ENCODE assay signal across 1 cellular context in the genomic region with DNA sequence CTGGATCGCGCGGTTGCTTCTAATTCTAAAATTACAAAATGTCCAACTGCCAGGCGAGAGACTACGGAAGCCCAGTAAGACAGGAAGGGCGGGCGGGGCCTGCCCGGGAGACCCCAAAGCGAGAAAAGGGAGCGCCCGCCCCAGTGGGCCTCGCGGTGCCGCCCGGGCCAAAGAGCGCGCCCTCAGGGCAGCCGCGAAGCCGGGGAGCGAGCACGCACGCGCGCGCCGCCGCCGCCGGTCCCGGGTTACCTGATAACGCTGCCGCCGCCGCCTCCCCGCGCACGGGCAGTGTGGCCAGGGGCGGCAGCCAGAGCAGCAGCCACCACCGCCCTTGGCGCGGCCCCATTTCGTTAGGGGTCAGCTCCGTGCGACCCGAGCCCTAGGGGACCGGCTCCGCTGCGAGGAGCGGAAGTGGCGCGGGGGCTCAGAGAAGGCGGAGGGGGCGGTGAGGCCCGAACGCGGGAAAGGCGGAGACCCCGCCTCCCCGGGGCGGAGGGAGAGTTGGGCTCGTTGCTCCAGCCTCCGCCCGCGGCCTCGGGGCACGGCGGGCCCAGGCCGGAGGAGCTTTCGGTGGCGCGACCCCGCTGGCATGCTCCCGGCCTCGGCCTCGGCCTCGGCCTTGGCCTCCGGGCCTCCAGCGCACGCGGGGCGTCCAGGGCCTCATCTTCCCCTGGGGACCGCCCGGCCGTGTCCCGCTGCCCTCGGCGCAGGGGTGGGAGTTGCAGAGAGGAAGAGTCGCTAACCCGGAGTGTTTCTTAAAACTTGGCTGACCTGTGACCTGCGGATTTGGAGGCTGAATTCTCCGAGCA.
TF ChIP-seq lines count a peak whose summit lies in the region.

A gene with protein sequence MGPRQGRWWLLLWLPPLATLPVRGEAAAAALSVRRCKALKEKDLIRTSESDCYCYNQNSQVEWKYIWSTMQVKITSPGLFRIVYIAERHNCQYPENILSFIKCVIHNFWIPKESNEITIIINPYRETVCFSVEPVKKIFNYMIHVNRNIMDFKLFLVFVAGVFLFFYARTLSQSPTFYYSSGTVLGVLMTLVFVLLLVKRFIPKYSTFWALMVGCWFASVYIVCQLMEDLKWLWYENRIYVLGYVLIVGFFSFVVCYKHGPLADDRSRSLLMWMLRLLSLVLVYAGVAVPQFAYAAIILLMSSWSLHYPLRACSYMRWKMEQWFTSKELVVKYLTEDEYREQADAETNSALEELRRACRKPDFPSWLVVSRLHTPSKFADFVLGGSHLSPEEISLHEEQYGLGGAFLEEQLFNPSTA (minus strand): TSS at position 413 of the 809 bp plus-strand sequence. CDS start 67 bp downstream, at position 346.

TF ChIP-seq in GM12878, 131 proteins besides CTCF, POLR2A, EP300 and RAD21 (continues in another document):
- no peak for TF ChIP-seq E2F8 (IDR thresholded peaks at IDR 0.05; ENCODE audit: low read depth, partially characterized antibody)
- peak; percentile 59 for TF ChIP-seq E2F4 (IDR thresholded peaks at IDR 0.05; ENCODE audit: low read depth, low read length)
- TF ChIP-seq ZNF217 (IDR thresholded peaks at IDR 0.05) = peak; percentile 80; the same call in 1 of the 2 replicates
- TF ChIP-seq ZBED1 (IDR thresholded peaks at IDR 0.05; ENCODE audit: borderline replicate concordance) = 0 out of 2 replicates have a peak, but pooled peaks have one; percentile 43
- TF ChIP-seq, protein P1, sequence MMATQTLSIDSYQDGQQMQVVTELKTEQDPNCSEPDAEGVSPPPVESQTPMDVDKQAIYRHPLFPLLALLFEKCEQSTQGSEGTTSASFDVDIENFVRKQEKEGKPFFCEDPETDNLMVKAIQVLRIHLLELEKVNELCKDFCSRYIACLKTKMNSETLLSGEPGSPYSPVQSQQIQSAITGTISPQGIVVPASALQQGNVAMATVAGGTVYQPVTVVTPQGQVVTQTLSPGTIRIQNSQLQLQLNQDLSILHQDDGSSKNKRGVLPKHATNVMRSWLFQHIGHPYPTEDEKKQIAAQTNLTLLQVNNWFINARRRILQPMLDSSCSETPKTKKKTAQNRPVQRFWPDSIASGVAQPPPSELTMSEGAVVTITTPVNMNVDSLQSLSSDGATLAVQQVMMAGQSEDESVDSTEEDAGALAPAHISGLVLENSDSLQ (IDR thresholded peaks at IDR 0.05) = no peak
- no peak for TF ChIP-seq NRF1 (conservative IDR thresholded peaks at IDR 0.05; ENCODE audit: low read depth, low read length)
- peak; percentile 68; the same call in 1 of the 2 replicates for TF ChIP-seq POLR2AphosphoS2 (IDR thresholded peaks at IDR 0.05; ENCODE audit: low read depth, low read length)
- TF ChIP-seq SP1 (IDR thresholded peaks at IDR 0.05; ENCODE audit: low read depth, low read length) = no peak
- no peak for TF ChIP-seq TBL1XR1 (IDR thresholded peaks at IDR 0.05; ENCODE audit: low read depth, low read length)
- no peak for TF ChIP-seq SREBF2 (IDR thresholded peaks at IDR 0.05; ENCODE audit: low read length)
- TF ChIP-seq NR2F1 (conservative IDR thresholded peaks at IDR 0.05) = peak; percentile 99
- TF ChIP-seq MEF2A (IDR thresholded peaks at IDR 0.05; ENCODE audit: insufficient read depth, low read depth, low read length) = 0 out of 2 replicates have a peak, but pooled peaks have one; percentile 9
- TF ChIP-seq, protein P2, sequence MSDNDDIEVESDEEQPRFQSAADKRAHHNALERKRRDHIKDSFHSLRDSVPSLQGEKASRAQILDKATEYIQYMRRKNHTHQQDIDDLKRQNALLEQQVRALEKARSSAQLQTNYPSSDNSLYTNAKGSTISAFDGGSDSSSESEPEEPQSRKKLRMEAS (IDR thresholded peaks at IDR 0.05; ENCODE audit: low read depth, low read length) = 0 out of 2 replicates have a peak, but pooled peaks have one; percentile 61
- no peak for TF ChIP-seq KLF5 (IDR thresholded peaks at IDR 0.05; ENCODE audit: partially characterized antibody)
- no peak for TF ChIP-seq NR2C2 (IDR thresholded peaks at IDR 0.05; ENCODE audit: borderline replicate concordance, control insufficient read depth, insufficient read length, low read depth)
- peak; percentile 60; the same call in 1 of the 2 replicates for TF ChIP-seq TCF12 (IDR thresholded peaks at IDR 0.05; ENCODE audit: low read depth, low read length)
- TF ChIP-seq RAD51 (IDR thresholded peaks at IDR 0.05) = no peak
- TF ChIP-seq CREB1 (IDR thresholded peaks at IDR 0.05; ENCODE audit: low read depth) = no peak; the same call in 1 of the 2 replicates
- TF ChIP-seq SMAD5 (IDR thresholded peaks at IDR 0.05; ENCODE audit: low read depth) = peak; percentile 80; the same call in 1 of the 2 replicates
- no peak for TF ChIP-seq SMAD1 (IDR thresholded peaks at IDR 0.05; ENCODE audit: low read depth, partially characterized antibody)
- TF ChIP-seq BACH1 (IDR thresholded peaks at IDR 0.05; ENCODE audit: borderline replicate concordance) = peak; percentile 88
- no peak; the same call in 1 of the 2 replicates for TF ChIP-seq STAT1 (conservative IDR thresholded peaks at IDR 0.05)
- TF ChIP-seq ZBTB11 (CRISPR knock-in tag; IDR thresholded peaks at IDR 0.05) = peak; percentile 62
- TF ChIP-seq HDAC6 (IDR thresholded peaks at IDR 0.05; ENCODE audit: unreplicated experiment) = no peak
- no peak for TF ChIP-seq JUNB (IDR thresholded peaks at IDR 0.05)
- 0 out of 2 replicates have a peak, but pooled peaks have one; percentile 41 for TF ChIP-seq ELK1 (IDR thresholded peaks at IDR 0.05; ENCODE audit: low read depth, low read length)
- TF ChIP-seq IKZF1 (conservative IDR thresholded peaks at IDR 0.05) = peak; percentile 94
- no peak; the same call in 1 of the 2 replicates for TF ChIP-seq SIN3A (IDR thresholded peaks at IDR 0.05; ENCODE audit: low read depth, low read length)
- no peak; the same call in 1 of the 2 replicates for TF ChIP-seq CBFB (IDR thresholded peaks at IDR 0.05; ENCODE audit: low read depth)
- peak; percentile 82 for TF ChIP-seq RELA (IDR thresholded peaks at IDR 0.05; ENCODE audit: borderline replicate concordance, partially characterized antibody)
- no peak; the same call in 1 of the 2 replicates for TF ChIP-seq NFIC (IDR thresholded peaks at IDR 0.05; ENCODE audit: low read depth, low read length)
- TF ChIP-seq ZNF592 (IDR thresholded peaks at IDR 0.05) = 0 out of 2 replicates have a peak, but pooled peaks have one; percentile 25
- no peak for TF ChIP-seq SIX5 (IDR thresholded peaks at IDR 0.05; ENCODE audit: low read depth, low read length, severe bottlenecking)
- no peak for TF ChIP-seq CBX3 (IDR thresholded peaks at IDR 0.05; ENCODE audit: borderline replicate concordance, low read depth)
- no peak for TF ChIP-seq CEBPB (IDR thresholded peaks at IDR 0.05; ENCODE audit: borderline replicate concordance in 1 of 2, low read depth in 2 of 2, low read length in 2 of 2)
- 0 out of 2 replicates have a peak, but pooled peaks have one; percentile 20 for TF ChIP-seq CHD2 (IDR thresholded peaks at IDR 0.05; ENCODE audit: borderline replicate concordance, low read depth, low read length)
- TF ChIP-seq SREBF1 (IDR thresholded peaks at IDR 0.05; ENCODE audit: low read length) = no peak; the same call in 1 of the 2 replicates
- no peak for TF ChIP-seq MTA3 (IDR thresholded peaks at IDR 0.05; ENCODE audit: borderline replicate concordance, low read length)
- TF ChIP-seq BHLHE40 (IDR thresholded peaks at IDR 0.05; ENCODE audit: borderline replicate concordance in 1 of 2, low read depth in 2 of 2, low read length in 1 of 2) = peak; percentile 48 to 95; a peak in 3 of 4 replicates
